In the genomic region with DNA sequence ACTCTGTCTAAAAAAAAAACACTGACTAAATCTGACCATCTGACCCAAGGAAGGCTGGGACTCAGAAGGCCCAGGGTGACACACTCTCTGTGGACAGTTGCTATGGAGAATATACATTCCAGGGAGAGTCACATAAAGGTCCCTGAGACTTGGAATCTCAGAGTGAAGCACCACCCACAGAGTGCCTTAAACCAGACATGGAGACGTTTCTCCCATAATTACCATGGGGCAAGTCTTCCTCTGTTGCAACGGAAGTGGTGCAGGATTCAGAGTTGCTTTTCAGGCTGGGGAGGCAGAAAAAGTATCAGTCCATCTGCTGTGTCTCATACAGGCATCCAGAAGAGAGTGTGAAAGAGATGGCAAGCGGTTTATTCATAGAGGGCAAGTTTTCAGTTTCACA, we compare ENCODE assay signal across 11 cellular contexts. TPM values are rescaled to one million over a fixed set of nuclear protein-coding genes. Genes with fewer than 3 reads are reported as not detected.
DNase-seq lines count a peak whose midpoint lies in the region; ATAC-seq and TF ChIP-seq lines count a peak whose summit lies in the region.
"Had no signal": no experiment of that assay in that cellular context is flagged by ENCODE, and none has a peak within 500 bp of the region (broad histone marks: within the 10 kb centered on the region; RNA-seq: fewer than 3 reads in every experiment).

No MANE protein-coding gene starts in this region.

- in situ Hi-C loops in astrocyte of the spinal cord (cut with HindIII; ENCODE audit: low sequenced_read_pairs): no loop called here

- TF ChIP-seq CTCF in astrocyte of the spinal cord (IDR thresholded peaks at IDR 0.05; ENCODE audit: low read depth, low read length) (no peak), progenitor cell of endocrine pancreas (IDR thresholded peaks at IDR 0.05; ENCODE audit: unreplicated experiment) (no peak)

- DNase-seq in astrocyte of the spinal cord (ENCODE audit: low read depth, low spot score): peak; percentile 76
- DNase-seq in progenitor cell of endocrine pancreas (ENCODE audit: low spot score, unreplicated experiment): no peak
- DNase-seq in DMS53 treated with DMSO at 0.1 percent for 48 hours (lab: John Stamatoyannopoulos, UW; ENCODE audit: unreplicated experiment): no peak
- no peak for DNase-seq in left colon
- DNase-seq: sigmoid colon had no signal

- peak overlapping the region; percentile 69 for H3K27ac Mint-ChIP-seq in progenitor cell of endocrine pancreas
- H3K27ac Mint-ChIP-seq: activated T-helper 1 cell treated with anti-CD3 and anti-CD28 coated beads, Interleukin-12 subunit alpha, Interleukin-12 subunit beta, Interleukin-2, Interleukin-4 antibody, amounts not matched to agents 30 ng/mL and 10 ng/mL and 1 ng/mL, durations not matched to agents 14 hours and 24 hours and 36 hours had no signal

- intact Hi-C loops in left colon (cut with DNase I, micrococcal nuclease): no loop called here

- no peaks in the 10 kb centered on the region for H3K27me3 Mint-ChIP-seq in progenitor cell of endocrine pancreas

- H3K9me3 Mint-ChIP-seq in progenitor cell of endocrine pancreas (ENCODE audit: low read depth): no peaks in the 10 kb centered on the region
- H3K9me3 Mint-ChIP-seq: activated T-helper 1 cell treated with anti-CD3 and anti-CD28 coated beads, Interleukin-12 subunit alpha, Interleukin-12 subunit beta, Interleukin-2, Interleukin-4 antibody, amounts not matched to agents 30 ng/mL and 10 ng/mL and 1 ng/mL, durations not matched to agents 14 hours and 24 hours and 36 hours had no signal

- peaks cover 1% of the 10 kb centered on the region for H3K4me1 Mint-ChIP-seq in progenitor cell of endocrine pancreas (ENCODE audit: low read depth)

- H3K4me3 Mint-ChIP-seq in progenitor cell of endocrine pancreas (ENCODE audit: low read depth): no peak overlapping the region
- H3K4me3 Mint-ChIP-seq: activated T-helper 1 cell treated with anti-CD3 and anti-CD28 coated beads, Interleukin-12 subunit alpha, Interleukin-12 subunit beta, Interleukin-2, Interleukin-4 antibody, amounts not matched to agents 30 ng/mL and 10 ng/mL and 1 ng/mL, durations not matched to agents 14 hours and 24 hours and 36 hours had no signal

- peak; percentile 7 for ATAC-seq in GM18498 (IDR thresholded peaks at IDR 0.05; ENCODE audit: unreplicated experiment)
- peak; percentile 32 for ATAC-seq in HG03442 (IDR thresholded peaks at IDR 0.05; ENCODE audit: unreplicated experiment)
- no peak for ATAC-seq in left colon
- ATAC-seq in HG03196 (IDR thresholded peaks at IDR 0.05; ENCODE audit: unreplicated experiment): no peak
- no peak for ATAC-seq in GM19467 (IDR thresholded peaks at IDR 0.05; ENCODE audit: unreplicated experiment)

- no peaks in the 10 kb centered on the region for H3K36me3 Mint-ChIP-seq in progenitor cell of endocrine pancreas (ENCODE audit: insufficient read depth)

- H3K4me3 ChIP-seq in astrocyte of the spinal cord (ENCODE audit: low read depth, low read length): no peak overlapping the region
- H3K4me3 ChIP-seq: sigmoid colon had no signal

RNA-seq across cellular contexts. Expression of a gene that starts 58.7 kb away (rescaled TPM):
- 0.67 TPM in 1 of 2 replicates, not detected in the other for total RNA-seq in progenitor cell of endocrine pancreas
- not detected for total RNA-seq in left colon
- total RNA-seq: activated T-helper 1 cell treated with anti-CD3 and anti-CD28 coated beads, Interleukin-12 subunit alpha, Interleukin-12 subunit beta, Interleukin-2, Interleukin-4 antibody, amounts not matched to agents 30 ng/mL and 10 ng/mL and 1 ng/mL, durations not matched to agents 14 hours and 24 hours and 36 hours; lung microvascular endothelial cell; sigmoid colon had no signal

Comparison
In these comparisons a context has a peak if more than half of its experiments do, and no peak if none do; other contexts are left out.
1. ATAC-seq: peak in GM18498 (single experiment) and HG03442 (single experiment); none in left colon (single experiment), HG03196 (single experiment) and GM19467 (single experiment).